In genomic region chr6:107917468-107918375, GRCh38 we compare ENCODE assay signal across 17 cellular contexts. TPM values are rescaled to one million over a fixed set of nuclear protein-coding genes. Genes with fewer than 3 reads are reported as not detected.
DNase-seq lines count a peak whose midpoint lies in the region; ATAC-seq and TF ChIP-seq lines count a peak whose summit lies in the region.
"Had no signal": no experiment of that assay in that cellular context is flagged by ENCODE, and none has a peak within 500 bp of the region (broad histone marks: within the 10 kb centered on the region; RNA-seq: fewer than 3 reads in every experiment).

No MANE protein-coding gene starts in this region.

- no peaks in the 10 kb centered on the region for H3K27me3 ChIP-seq in NT2/D1 (ENCODE audit: insufficient read depth, insufficient read length)
- H3K27me3 ChIP-seq: esophagus squamous epithelium, heart left ventricle had no signal

- peaks cover 1 to 6% of the 10 kb centered on the region in 2 donors for H3K9me3 Mint-ChIP-seq in activated T-cell treated with anti-CD3 and anti-CD28 coated beads, Interleukin-2, amount 50 U/mL, for 72 hours
- H3K9me3 Mint-ChIP-seq in neural crest cell: peaks cover 31% of the 10 kb centered on the region
- H3K9me3 Mint-ChIP-seq: dendritic cell treated with granulocyte-macrophage colony-stimulating factor and Interleukin-4, amounts not matched to agents 40 ng/mL and 50 ng/mL, for 4 days had no signal

- peak; percentile 6 to 40 for DNase-seq in activated T-cell treated with anti-CD3 and anti-CD28 coated beads, Interleukin-2, amount 50 U/mL, for 72 hours
- DNase-seq in activated T-cell treated with anti-CD3 and anti-CD28 coated beads for 4 hours: no peak
- peak; percentile 13 for DNase-seq in NT2/D1 (ENCODE audit: low read depth, low spot score)
- DNase-seq in neural crest cell (ENCODE audit: low read depth, low spot score): peak; percentile 7
- DNase-seq: activated CD4-positive, CD25-positive, alpha-beta regulatory T cell; esophagus squamous epithelium; heart left ventricle; KG1; left colon; NCI-H146; NCI-H524 treated with DMSO at 0.1 percent for 48 hours; psoas muscle had no signal

- peak; percentile 74 to 91 for ATAC-seq in activated T-cell treated with anti-CD3 and anti-CD28 coated beads, Interleukin-2, amount 50 U/mL, for 72 hours (replicated peaks in 1 of 2)
- peak; percentile 48 for ATAC-seq in GM21529 (IDR thresholded peaks at IDR 0.05; ENCODE audit: unreplicated experiment)
- ATAC-seq in GM21360 (IDR thresholded peaks at IDR 0.05; ENCODE audit: unreplicated experiment): no peak
- ATAC-seq in GM19324 (IDR thresholded peaks at IDR 0.05; ENCODE audit: low FRiP score, unreplicated experiment): no peak
- no peak for ATAC-seq in HG02870 (IDR thresholded peaks at IDR 0.05; ENCODE audit: unreplicated experiment)
- ATAC-seq: heart left ventricle, left colon had no signal

- H3K36me3 ChIP-seq in NT2/D1 (ENCODE audit: insufficient read depth, insufficient read length, low read length): peaks cover 75% of the 10 kb centered on the region

- H3K4me1 ChIP-seq in NT2/D1 (ENCODE audit: insufficient read depth, insufficient read length): no peaks in the 10 kb centered on the region
- H3K4me1 ChIP-seq: esophagus squamous epithelium, heart left ventricle, psoas muscle had no signal

- H3K9ac ChIP-seq in NT2/D1 (ENCODE audit: insufficient read length, low read depth): no peak overlapping the region

- peaks cover 98% of the 10 kb centered on the region for H3K9me3 ChIP-seq in NT2/D1 (ENCODE audit: insufficient read depth, low read length)

- peak overlapping the region; percentile 27 for H3K27ac Mint-ChIP-seq in activated T-cell treated with anti-CD3 and anti-CD28 coated beads, Interleukin-2, amount 50 U/mL, for 72 hours
- no peak overlapping the region for H3K27ac Mint-ChIP-seq in neural crest cell (ENCODE audit: unreplicated experiment)
- H3K27ac Mint-ChIP-seq: dendritic cell treated with granulocyte-macrophage colony-stimulating factor and Interleukin-4, amounts not matched to agents 40 ng/mL and 50 ng/mL, for 4 days had no signal

- H3K4me3 Mint-ChIP-seq in activated T-cell treated with anti-CD3 and anti-CD28 coated beads, Interleukin-2, amount 50 U/mL, for 72 hours: peak overlapping the region; percentile 46 to 60
- H3K4me3 Mint-ChIP-seq in neural crest cell: no peak overlapping the region
- H3K4me3 Mint-ChIP-seq: dendritic cell treated with granulocyte-macrophage colony-stimulating factor and Interleukin-4, amounts not matched to agents 40 ng/mL and 50 ng/mL, for 4 days had no signal

- peaks cover 20 to 57% of the 10 kb centered on the region in 2 donors for H3K36me3 Mint-ChIP-seq in activated T-cell treated with anti-CD3 and anti-CD28 coated beads, Interleukin-2, amount 50 U/mL, for 72 hours (ENCODE audit: insufficient read depth in 2 of 2)
- peaks cover 82% of the 10 kb centered on the region for H3K36me3 Mint-ChIP-seq in neural crest cell (ENCODE audit: low read depth)

- no peaks in the 10 kb centered on the region for H3K27me3 Mint-ChIP-seq in activated T-cell treated with anti-CD3 and anti-CD28 coated beads, Interleukin-2, amount 50 U/mL, for 72 hours (ENCODE audit: low read depth)
- no peaks in the 10 kb centered on the region for H3K27me3 Mint-ChIP-seq in neural crest cell (ENCODE audit: low read depth)
- H3K27me3 Mint-ChIP-seq: dendritic cell treated with granulocyte-macrophage colony-stimulating factor and Interleukin-4, amounts not matched to agents 40 ng/mL and 50 ng/mL, for 4 days had no signal

- H3K4me1 Mint-ChIP-seq in activated T-cell treated with anti-CD3 and anti-CD28 coated beads, Interleukin-2, amount 50 U/mL, for 72 hours (ENCODE audit: low read depth): peaks cover 26% of the 10 kb centered on the region
- no peaks in the 10 kb centered on the region for H3K4me1 Mint-ChIP-seq in neural crest cell

- H3K4me3 ChIP-seq in NT2/D1 (ENCODE audit: insufficient read length, low read depth): no peak overlapping the region
- H3K4me3 ChIP-seq: esophagus squamous epithelium, heart left ventricle, psoas muscle had no signal

- no peak for TF ChIP-seq CTCF in neural crest cell (conservative IDR thresholded peaks at IDR 0.05)

RNA-seq across cellular contexts. Expression of gene SEC63, which starts 40.3 kb away (rescaled TPM):
- total RNA-seq in activated T-cell treated with anti-CD3 and anti-CD28 coated beads, Interleukin-2, amount 50 U/mL, for 72 hours: 100 to 1,000 TPM in 1 of 2 donors, 10 to 100 TPM in 1; 90.7 to 105 TPM
- 109 and 114 TPM in 2 replicates for total RNA-seq in neural crest cell

Comparison
In these comparisons a context has a peak if more than half of its experiments do, and no peak if none do; other contexts are left out.
1. ATAC-seq: peak in activated T-cell treated with anti-CD3 and anti-CD28 coated beads, Interleukin-2, amount 50 U/mL, for 72 hours (2 of 2) and GM21529 (single experiment); none in GM21360 (single experiment), GM19324 (single experiment) and HG02870 (single experiment).